20 cellular contexts compared by ENCODE assay signal in genomic region chr13:27839809-27840467, GRCh38. TPM values are rescaled to one million over a fixed set of nuclear protein-coding genes. Genes with fewer than 3 reads are reported as not detected.
DNase-seq lines count a peak whose midpoint lies in the region; ATAC-seq, FAIRE-seq and TF ChIP-seq lines count a peak whose summit lies in the region.
"Had no signal": no experiment of that assay in that cellular context is flagged by ENCODE, and none has a peak within 500 bp of the region (broad histone marks: within the 10 kb centered on the region; RNA-seq: fewer than 3 reads in every experiment).

No MANE protein-coding gene starts in this region.

- no peak overlapping the region for H3K4me3 ChIP-seq in HepG2 (replicated peaks in 1 of 3; ENCODE audit: insufficient read depth in 1 of 3, low read depth in 2 of 3, low read length in 3 of 3)
- no peak overlapping the region for H3K4me3 ChIP-seq in right lobe of liver
- no peak overlapping the region for H3K4me3 ChIP-seq in PC-3 (ENCODE audit: low read length)
- no peak overlapping the region for H3K4me3 ChIP-seq in bronchial epithelial cell (ENCODE audit: low read depth, low read length)
- H3K4me3 ChIP-seq in endodermal cell (ENCODE audit: low read length): no peak overlapping the region
- H3K4me3 ChIP-seq: smooth muscle cell had no signal

- H2AFZ ChIP-seq in HepG2 (ENCODE audit: low read length) (no peak overlapping the region), PC-3 (ENCODE audit: low read length) (peak overlapping the region; percentile 54)

- FAIRE-seq in HepG2 (lab: Jason Lieb, UNC): no peak
- FAIRE-seq in bronchial epithelial cell (lab: Jason Lieb, UNC): no peak

- no peaks in the 10 kb centered on the region for H3K9me3 ChIP-seq in HepG2 (ENCODE audit: low read length)
- H3K9me3 ChIP-seq in right lobe of liver: no peaks in the 10 kb centered on the region
- H3K9me3 ChIP-seq in PC-3 (ENCODE audit: low read length): no peaks in the 10 kb centered on the region
- H3K9me3 ChIP-seq in endodermal cell (ENCODE audit: control insufficient read depth, low read length): no peaks in the 10 kb centered on the region

- H3K36me3 ChIP-seq in HepG2 (replicated peaks in 1 of 2; ENCODE audit: control insufficient read depth in 1 of 2, insufficient read depth in 2 of 2, low read length in 2 of 2) (no peaks in the 10 kb centered on the region), right lobe of liver (no peaks in the 10 kb centered on the region), PC-3 (ENCODE audit: low read depth, low read length) (no peaks in the 10 kb centered on the region), bronchial epithelial cell (ENCODE audit: control insufficient read depth, insufficient read depth, low read length) (no peaks in the 10 kb centered on the region), endodermal cell (ENCODE audit: control insufficient read depth, insufficient read depth, low read length) (no peaks in the 10 kb centered on the region)

- no peak for ATAC-seq in HepG2
- no peak for ATAC-seq in right lobe of liver
- peak; percentile 95 for ATAC-seq in PC-3
- ATAC-seq in GM21786 (IDR thresholded peaks at IDR 0.05; ENCODE audit: unreplicated experiment): no peak
- ATAC-seq: esophagus mucosa, Panc1 had no signal

- no peaks in the 10 kb centered on the region for H3K9me2 ChIP-seq in PC-3 (replicated peaks; ENCODE audit: low read length)

- H4K20me1 ChIP-seq in HepG2 (ENCODE audit: insufficient read depth, low read length): no peaks in the 10 kb centered on the region
- no peaks in the 10 kb centered on the region for H4K20me1 ChIP-seq in PC-3 (ENCODE audit: low read length)

- no peak overlapping the region for H3K4me3 Mint-ChIP-seq in endodermal cell
- H3K4me3 Mint-ChIP-seq: CD4-positive, alpha-beta memory T cell; nephron had no signal

- TF ChIP-seq CTCF in HepG2 (CRISPR knock-in tag; IDR thresholded peaks at IDR 0.05) (no peak), right lobe of liver (IDR thresholded peaks at IDR 0.05) (no peak), PC-3 (conservative IDR thresholded peaks at IDR 0.05; ENCODE audit: low read depth, low read length) (peak; percentile 54), bronchial epithelial cell (IDR thresholded peaks at IDR 0.05; ENCODE audit: insufficient read depth, low read length, severe bottlenecking) (no peak), endodermal cell (conservative IDR thresholded peaks at IDR 0.05) (no peak)

- no peak for TF ChIP-seq RAD21 in HepG2 (CRISPR knock-in tag; IDR thresholded peaks at IDR 0.05)

- intact Hi-C loops in HepG2 (cut with micrococcal nuclease; ENCODE audit: unreplicated experiment) (no loop called here), right lobe of liver (cut with DNase I) (no loop called here), PC-3 (cut with micrococcal nuclease) (no loop called here)

- no peaks in the 10 kb centered on the region for H3F3A ChIP-seq in PC-3 (ENCODE audit: low read length, unreplicated experiment)

- no peaks in the 10 kb centered on the region for H3K9me3 Mint-ChIP-seq in endodermal cell

- TF ChIP-seq POLR2A in HepG2 (IDR thresholded peaks at IDR 0.05; ENCODE audit: insufficient read depth in 1 of 2, low read depth in 2 of 2, low read length in 2 of 2): no peak
- no peak for TF ChIP-seq POLR2A in right lobe of liver (IDR thresholded peaks at IDR 0.05)

- TF ChIP-seq EP300 in HepG2 (IDR thresholded peaks at IDR 0.05; ENCODE audit: low read depth in 2 of 2, low read length in 2 of 2) (no peak), HepG2 (CRISPR knock-in tag; IDR thresholded peaks at IDR 0.05; ENCODE audit: borderline replicate concordance) (no peak)

- H3K79me2 ChIP-seq in HepG2 (ENCODE audit: insufficient read depth, low read length) (no peaks in the 10 kb centered on the region), PC-3 (ENCODE audit: low read length) (no peaks in the 10 kb centered on the region)

- 36% methylated on average over 8 of the region's 8 CpGs for WGBS in HepG2 (ENCODE audit: low lambda C conversion rate)
- WGBS in right lobe of liver (ENCODE audit: insufficient coverage, low coverage, low lambda C conversion rate, missing lambda C conversion rate): 59% methylated on average over 8 of the region's 8 CpGs
- WGBS in endodermal cell (ENCODE audit: insufficient coverage in 1 of 2, insufficient read length in 1 of 2), 2 experiments: 75 to 83% methylated on average over 6 to 8 of the region's 8 CpGs

- H3K4me1 ChIP-seq in HepG2 (ENCODE audit: insufficient read depth, low read length) (no peaks in the 10 kb centered on the region), right lobe of liver (no peaks in the 10 kb centered on the region), PC-3 (ENCODE audit: insufficient read depth, low read length) (peaks cover 13% of the 10 kb centered on the region), endodermal cell (ENCODE audit: control insufficient read depth, insufficient read depth, low read length) (no peaks in the 10 kb centered on the region)

- CTCF ChIA-PET in HepG2 (lab: Yijun Ruan, JAX; ENCODE audit: low intra/inter-chr PET ratio, low total read pairs) (no interaction called here), PC-3 (lab: Charles Lee) (interaction anchor here (0.6 kb wide), 1 partner anchor 146 kb away, joined by 3 read pairs; no protein-coding TSS in a partner anchor), HEK293T (lab: Yijun Ruan, JAX) (interaction anchor here (1.1 to 1.2 kb wide), 2 partner anchors 13 to 14 kb away, joined by 3 to 4 read pairs; no protein-coding TSS in a partner anchor)

- BruUV-seq in HepG2 (replicated peaks; lab: Mats Ljungman, UMichigan): no TSS peak
- BruUV-seq in PC-3 (replicated peaks; lab: Mats Ljungman, UMichigan): no TSS peak

- no peak overlapping the region for H3K9ac ChIP-seq in HepG2 (ENCODE audit: insufficient read depth, low read depth, low read length)
- H3K9ac ChIP-seq in PC-3 (ENCODE audit: low read length): no peak overlapping the region
- H3K9ac ChIP-seq in endodermal cell (ENCODE audit: extremely low read depth, low read length, poor library complexity, severe bottlenecking): no peak overlapping the region

- H3K27ac Mint-ChIP-seq in endodermal cell: no peak overlapping the region
- H3K27ac Mint-ChIP-seq: CD4-positive, alpha-beta memory T cell; nephron had no signal

- POLR2A ChIA-PET in HepG2 (lab: Yijun Ruan, JAX): no interaction called here
- POLR2A ChIA-PET in PC-3 (lab: Charles Lee; ENCODE audit: unreplicated experiment): interaction anchor here (0.7 kb wide), 1 partner anchor 113 kb away, joined by 5 read pairs; no protein-coding TSS in a partner anchor
- POLR2A ChIA-PET in HEK293T (lab: Yijun Ruan, JAX): no interaction called here

- H3K27ac ChIP-seq in HepG2 (ENCODE audit: extremely low read length, insufficient read depth, low read length) (no peak overlapping the region), right lobe of liver (no peak overlapping the region), PC-3 (ENCODE audit: low read length) (peak overlapping the region; percentile 61), endodermal cell (ENCODE audit: low read depth, low read length) (no peak overlapping the region)

- no peak for DNase-seq in HepG2 (ENCODE audit: low spot score)
- no peak for DNase-seq in right lobe of liver
- peak; percentile 81 for DNase-seq in PC-3
- DNase-seq in bronchial epithelial cell (ENCODE audit: low read depth): peak; percentile 64
- no peak for DNase-seq in T-helper 9 cell
- no peak for DNase-seq in HEK293T (ENCODE audit: extremely low spot score)
- no peak for DNase-seq in endodermal cell
- DNase-seq: activated CD4-positive, alpha-beta T cell treated with anti-CD3 and anti-CD28 coated beads for 48 hours; caudate nucleus; CD4-positive, alpha-beta memory T cell; midbrain had no signal

- H3K27me3 ChIP-seq in HepG2 (ENCODE audit: control insufficient read depth in 1 of 2, insufficient read depth in 2 of 2, low read length in 2 of 2) (no peaks in the 10 kb centered on the region; a peak in 1 of 5 replicates), right lobe of liver (no peaks in the 10 kb centered on the region), PC-3 (ENCODE audit: low read length) (peaks cover 10% of the 10 kb centered on the region; the same call in 1 of the 2 replicates), bronchial epithelial cell (ENCODE audit: control insufficient read depth, insufficient read depth, low read length) (no peaks in the 10 kb centered on the region), endodermal cell (ENCODE audit: control insufficient read depth, insufficient read depth, low read length, poor library complexity, severe bottlenecking) (peaks cover 75% of the 10 kb centered on the region)

- no peak overlapping the region for H3K4me2 ChIP-seq in HepG2 (ENCODE audit: low read depth, low read length)
- peak overlapping the region; percentile 59 for H3K4me2 ChIP-seq in PC-3 (ENCODE audit: low read length)
- H3K4me2 ChIP-seq: smooth muscle cell had no signal

- H3K36me3 Mint-ChIP-seq in endodermal cell (ENCODE audit: low read depth): no peaks in the 10 kb centered on the region
- H3K36me3 Mint-ChIP-seq: CD4-positive, alpha-beta memory T cell had no signal

- in situ Hi-C loops in HepG2 (cut with HindIII; ENCODE audit: extremely low pct_ligation_motif_present, low pct_unique_long_range_greater_than_20kb): no loop called here

- peaks cover 63% of the 10 kb centered on the region for H3K27me3 Mint-ChIP-seq in endodermal cell (ENCODE audit: insufficient read depth)

- no peaks in the 10 kb centered on the region for H3K4me1 Mint-ChIP-seq in endodermal cell
- H3K4me1 Mint-ChIP-seq: CD4-positive, alpha-beta memory T cell; nephron had no signal

RNA-seq across cellular contexts. Expression of gene GSX1, which starts 47.7 kb away (rescaled TPM):
- total RNA-seq in HepG2 (2016; rRNA removed; fragmentation: Illumina TruSeq; extraction: Trizol) (not detected in 2 replicates), right lobe of liver (not detected), PC-3 (2014; rRNA removed) (not detected in 2 replicates), bronchial epithelial cell (not detected in 2 replicates), endodermal cell (not detected)
- total RNA-seq in HepG2 (2016; cell fraction: cytosol; rRNA removed; fragmentation: Illumina TruSeq; extraction: Trizol; ENCODE audit: low read depth): not detected in 2 replicates
- total RNA-seq in HepG2 (2016; cell fraction: insoluble cytoplasmic fraction; rRNA removed; fragmentation: Illumina TruSeq; extraction: Trizol): not detected in 2 replicates
- total RNA-seq in HepG2 (2016; cell fraction: membrane; rRNA removed; fragmentation: Illumina TruSeq; extraction: Trizol): not detected in 2 replicates
- total RNA-seq in HepG2 (2016; cell fraction: nucleus; rRNA removed; fragmentation: Illumina TruSeq; extraction: Trizol): not detected in 2 replicates
- not detected in 2 replicates for polyA plus RNA-seq in HepG2 (2011; rRNA removed)
- polyA plus RNA-seq in HepG2 (2011; cell fraction: cytosol; rRNA removed): not detected in 2 replicates
- not detected in 2 replicates for polyA plus RNA-seq in HepG2 (2011; cell fraction: nucleus; rRNA removed)
- polyA plus RNA-seq in HepG2 (2012): not detected in 2 replicates
- polyA plus RNA-seq in HepG2 (2016; cell fraction: cytosol; fragmentation: Illumina TruSeq; extraction: Trizol; ENCODE audit: low read depth): not detected in 2 replicates
- polyA plus RNA-seq in HepG2 (2016; cell fraction: insoluble cytoplasmic fraction; fragmentation: Illumina TruSeq; extraction: Trizol; ENCODE audit: low read depth): not detected in 2 replicates
- not detected in 2 replicates for polyA plus RNA-seq in HepG2 (2016; cell fraction: membrane; fragmentation: Illumina TruSeq; extraction: Trizol; ENCODE audit: low read depth)
- polyA plus RNA-seq in HepG2 (2016; cell fraction: nucleus; fragmentation: Illumina TruSeq; extraction: Trizol; ENCODE audit: insufficient read depth, low read depth): not detected in 2 replicates
- not detected in 2 replicates for polyA minus RNA-seq in HepG2 (2011; rRNA and poly(A)+ RNA removed; ENCODE audit: low replicate concordance)
- polyA minus RNA-seq in HepG2 (2011; cell fraction: cytosol; rRNA and poly(A)+ RNA removed): not detected in 2 replicates
- not detected in 2 replicates for polyA minus RNA-seq in HepG2 (2011; cell fraction: nucleus; rRNA and poly(A)+ RNA removed)
- 5.7 TPM for polyA plus RNA-seq in endodermal cell (2013, experiment 1 of 2)
- 4.6 TPM for polyA plus RNA-seq in endodermal cell (2013, experiment 2 of 2)
- total RNA-seq: CD4-positive, alpha-beta memory T cell; esophagus mucosa; LHCN-M2; posterior vena cava; smooth muscle cell; ureter had no signal
- polyA plus RNA-seq: adipose tissue; CD4-positive, alpha-beta memory T cell; smooth muscle cell had no signal

Comparison
In these comparisons a context has a peak if more than half of its experiments do, and no peak if none do; other contexts are left out.
1. DNase-seq: peak in PC-3 (single experiment) and bronchial epithelial cell (single experiment); none in HepG2 (single experiment), right lobe of liver (0 of 3), T-helper 9 cell (single experiment), HEK293T (single experiment) and endodermal cell (single experiment).